8 cellular contexts compared by ENCODE assay signal in genomic region chr6:72619883-72620696, GRCh38. TPM values are rescaled to one million over a fixed set of nuclear protein-coding genes. Genes with fewer than 3 reads are reported as not detected.
DNase-seq lines count a peak whose midpoint lies in the region; ATAC-seq and TF ChIP-seq lines count a peak whose summit lies in the region.

No MANE protein-coding gene starts in this region.

- H3K4me3 ChIP-seq in dorsolateral prefrontal cortex: peak overlapping the region; percentile 52 to 85 (median 71)

- no peaks in the 10 kb centered on the region for H3K9me3 Mint-ChIP-seq in activated CD4-positive, alpha-beta T cell treated with anti-CD3 and anti-CD28 coated beads, Interleukin-2, amount 10 ng/mL, durations not matched to agents 24 days and 14 days

- peaks cover 42% of the 10 kb centered on the region for H3K4me1 Mint-ChIP-seq in activated CD4-positive, alpha-beta T cell treated with anti-CD3 and anti-CD28 coated beads, Interleukin-2, amount 10 ng/mL, durations not matched to agents 24 days and 14 days

- peaks cover 0 to 8% (median 0%) of the 10 kb centered on the region in 45 donors for H3K27me3 ChIP-seq in dorsolateral prefrontal cortex

- peak; percentile 69 for ATAC-seq in GM21526 (IDR thresholded peaks at IDR 0.05; ENCODE audit: low FRiP score, unreplicated experiment)

- peak; percentile 24 for DNase-seq in ELF-1 (ENCODE audit: low read depth, low spot score)
- DNase-seq in KBM-7: peak; percentile 79
- peak; percentile 89 for DNase-seq in activated CD4-positive, alpha-beta T cell treated with anti-CD3 and anti-CD28 coated beads, Interleukin-2, amount 10 ng/mL, durations not matched to agents 24 days and 14 days
- DNase-seq in dorsolateral prefrontal cortex: peak; percentile 23 to 90 (median 82)
- peak; percentile 61 for DNase-seq in middle frontal gyrus (ENCODE audit: extremely low spot score, low spot score)
- DNase-seq in stimulated activated CD8-positive, alpha-beta memory T cell treated with anti-CD3 and anti-CD28 coated beads, Interleukin-4, amount 100 ng/mL, for 24 hours (ENCODE audit: low read depth): peak; percentile 77
- no peak for DNase-seq in cerebellum (ENCODE audit: low spot score)

- H3K36me3 Mint-ChIP-seq in activated CD4-positive, alpha-beta T cell treated with anti-CD3 and anti-CD28 coated beads, Interleukin-2, amount 10 ng/mL, durations not matched to agents 24 days and 14 days (ENCODE audit: low read depth): peaks cover 3% of the 10 kb centered on the region

- TF ChIP-seq CTCF in dorsolateral prefrontal cortex (IDR thresholded peaks at IDR 0.05 in 54 of 56, conservative IDR thresholded peaks at IDR 0.05 in 2 of 56; ENCODE audit: low read depth in 1 of 56, partially characterized antibody in 56 of 56): peak in 26 of 56 donors; percentile 5 to 50 (median 18)

- intact Hi-C loops in activated CD4-positive, alpha-beta T cell treated with anti-CD3 and anti-CD28 coated beads, Interleukin-2, amount 10 ng/mL, durations not matched to agents 24 days and 14 days (cut with micrococcal nuclease): loop anchor here (1.0 to 5.0 kb wide), 9 partner anchors 117 to 901 kb away; partner anchors contain the start of genes EEF1A1, KHDC1 and MTO1
- intact Hi-C loops in dorsolateral prefrontal cortex (cut with DNase I): loop anchor here (2.0 to 10.0 kb wide), 6 partner anchors 207 to 561 kb away; no protein-coding TSS in a partner anchor

- H3K27ac Mint-ChIP-seq in activated CD4-positive, alpha-beta T cell treated with anti-CD3 and anti-CD28 coated beads, Interleukin-2, amount 10 ng/mL, durations not matched to agents 24 days and 14 days: peak overlapping the region; percentile 98

- peak overlapping the region; percentile 98 for H3K4me3 Mint-ChIP-seq in activated CD4-positive, alpha-beta T cell treated with anti-CD3 and anti-CD28 coated beads, Interleukin-2, amount 10 ng/mL, durations not matched to agents 24 days and 14 days

- in situ Hi-C loops in KBM-7 (cut with MboI; ENCODE audit: low pct_unique_long_range_greater_than_20kb, low sequenced_read_pairs): no loop called here

- peak overlapping the region in 57 of 59 donors; percentile 2 to 89 (median 76) for H3K27ac ChIP-seq in dorsolateral prefrontal cortex

- no peaks in the 10 kb centered on the region for H3K27me3 Mint-ChIP-seq in activated CD4-positive, alpha-beta T cell treated with anti-CD3 and anti-CD28 coated beads, Interleukin-2, amount 10 ng/mL, durations not matched to agents 24 days and 14 days

RNA-seq across cellular contexts. Expression of gene KCNQ5, which starts 1.8 kb away (rescaled TPM):
- 11.5 and 13.7 TPM in 2 replicates for total RNA-seq in activated CD4-positive, alpha-beta T cell treated with anti-CD3 and anti-CD28 coated beads, Interleukin-2, amount 10 ng/mL, durations not matched to agents 24 days and 14 days
- total RNA-seq in dorsolateral prefrontal cortex (100 to 1,000 TPM in 29 of 120 experiments, 10 to 100 TPM in 91; 29.4 to 115 (median 88.7) TPM), cerebellum (4.1 TPM)
